10 cellular contexts compared by ENCODE assay signal in the genomic region with DNA sequence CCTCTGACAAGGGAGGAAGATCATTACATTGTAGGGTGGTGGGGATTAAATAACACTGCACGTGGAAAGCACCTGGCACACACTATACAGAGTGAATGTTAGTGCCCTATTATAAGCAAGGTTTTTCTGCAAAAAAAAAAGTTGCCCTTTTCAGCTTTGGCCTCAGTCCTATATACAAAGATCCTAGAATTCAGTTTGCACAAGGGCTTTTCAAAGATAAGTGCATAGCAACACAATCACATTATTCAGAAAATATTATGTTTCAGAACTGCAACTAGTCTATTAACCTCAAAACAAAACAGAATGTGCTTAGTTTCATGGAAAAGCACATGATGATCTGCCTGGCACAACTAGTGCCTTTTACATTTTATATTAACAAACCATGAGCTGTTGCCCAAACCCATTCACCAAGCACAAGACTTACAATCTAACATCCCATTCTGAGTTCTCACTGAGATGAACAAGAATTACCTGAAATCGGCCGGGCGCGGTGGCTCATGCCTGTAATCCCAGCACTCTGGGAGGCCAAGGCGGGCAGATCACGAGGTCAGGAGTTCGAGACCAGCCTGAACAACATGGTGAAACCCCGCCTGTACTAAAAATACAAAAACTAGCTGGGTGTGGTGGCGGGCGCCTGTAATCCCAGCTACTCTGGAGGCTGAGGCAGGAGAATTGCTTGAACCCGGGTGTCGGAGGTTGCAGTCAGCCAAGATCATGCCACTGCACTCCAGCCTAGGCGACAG. TPM values are rescaled to one million over a fixed set of nuclear protein-coding genes. Genes with fewer than 3 reads are reported as not detected.
A peak's percentile ranks its signal among the peaks of the same experiment; 100 is the strongest.
DNase-seq lines count a peak whose midpoint lies in the region; ATAC-seq and TF ChIP-seq lines count a peak whose summit lies in the region.
"Had no signal": no experiment of that assay in that cellular context is flagged by ENCODE, and none has a peak within 500 bp of the region (broad histone marks: within the 10 kb centered on the region; RNA-seq: fewer than 3 reads in every experiment).

No MANE protein-coding gene starts in this region.

- H3K27ac Mint-ChIP-seq in CD8-positive, alpha-beta T cell, result no peak overlapping the region
- no peak overlapping the region for H3K27ac Mint-ChIP-seq in activated naive CD8-positive, alpha-beta T cell treated with anti-CD3 and anti-CD28 coated beads, Interleukin-2, amount 50 U/mL, for 24 hours
- H3K27ac Mint-ChIP-seq in mesothelial cell of epicardium, result no peak overlapping the region

- TF ChIP-seq CTCF in CD8-positive, alpha-beta T cell (IDR thresholded peaks at IDR 0.05), result no peak
- TF ChIP-seq CTCF in IMR-90 (conservative IDR thresholded peaks at IDR 0.05; ENCODE audit: low read depth, low read length), result no peak
- no peak for TF ChIP-seq CTCF in mesothelial cell of epicardium (IDR thresholded peaks at IDR 0.05; ENCODE audit: unreplicated experiment)
- TF ChIP-seq CTCF in MM.1S (IDR thresholded peaks at IDR 0.05; ENCODE audit: low read length), result no peak

- peaks cover 43% of the 10 kb centered on the region for H3K79me2 ChIP-seq in MM.1S (ENCODE audit: low read length)

- in situ Hi-C loops in IMR-90 (cut with MboI; ENCODE audit: low sequenced_read_pairs), result no loop called here

- intact Hi-C loops in CD8-positive, alpha-beta T cell (cut with DNase I, micrococcal nuclease), result loop anchor here in 1 of 2 experiments (5.0 to 10.0 kb wide), 3 partner anchors 40 to 1958 kb away; a partner anchor contains a TSS
- intact Hi-C loops in IMR-90 (cut with micrococcal nuclease), result loop anchor here (5.0 kb wide), 2 partner anchors 75 to 160 kb away; a partner anchor contains a TSS

- H3K23ac ChIP-seq in IMR-90 (ENCODE audit: low read depth, low read length), result no peak overlapping the region

- no peaks in the 10 kb centered on the region for H3K27me3 Mint-ChIP-seq in CD8-positive, alpha-beta T cell (ENCODE audit: low read depth)
- H3K27me3 Mint-ChIP-seq in activated naive CD8-positive, alpha-beta T cell treated with anti-CD3 and anti-CD28 coated beads, Interleukin-2, amount 50 U/mL, for 24 hours, result no peaks in the 10 kb centered on the region
- no peaks in the 10 kb centered on the region for H3K27me3 Mint-ChIP-seq in mesothelial cell of epicardium (ENCODE audit: low read depth)

- H2BK5ac ChIP-seq in IMR-90 (ENCODE audit: low read depth, low read length, poor library complexity, severe bottlenecking), result no peak overlapping the region

- H3K36me3 ChIP-seq in CD8-positive, alpha-beta T cell (ENCODE audit: insufficient read depth, low read length), result no peaks in the 10 kb centered on the region
- H3K36me3 ChIP-seq in IMR-90 (ENCODE audit: control insufficient read depth, insufficient read depth, low read length) (no peaks in the 10 kb centered on the region), MM.1S (replicated peaks; ENCODE audit: insufficient read depth, low read length) (no peaks in the 10 kb centered on the region)

- no peak overlapping the region for H3K18ac ChIP-seq in IMR-90 (ENCODE audit: low read depth, low read length)

- peaks cover 25% of the 10 kb centered on the region for H3K4me1 ChIP-seq in CD8-positive, alpha-beta T cell (ENCODE audit: insufficient read depth, low read length)
- H3K4me1 ChIP-seq in IMR-90 (ENCODE audit: control insufficient read depth, insufficient read depth, low read length), result no peaks in the 10 kb centered on the region
- H3K4me1 ChIP-seq in MM.1S (ENCODE audit: low read length), result peaks cover 23% of the 10 kb centered on the region

- no peak for TF ChIP-seq RAD21 in IMR-90 (IDR thresholded peaks at IDR 0.05; ENCODE audit: low read length)

- H4K8ac ChIP-seq in IMR-90 (ENCODE audit: low read depth in 2 of 2, low read length in 2 of 2), result no peak overlapping the region

- H3K4me1 Mint-ChIP-seq in CD8-positive, alpha-beta T cell (ENCODE audit: low read depth), result peaks cover 58% of the 10 kb centered on the region
- peaks cover 52% of the 10 kb centered on the region for H3K4me1 Mint-ChIP-seq in activated naive CD8-positive, alpha-beta T cell treated with anti-CD3 and anti-CD28 coated beads, Interleukin-2, amount 50 U/mL, for 24 hours
- H3K4me1 Mint-ChIP-seq in mesothelial cell of epicardium, result peaks cover 52% of the 10 kb centered on the region

- H3K36me3 Mint-ChIP-seq in CD8-positive, alpha-beta T cell, result peaks cover 15% of the 10 kb centered on the region
- H3K36me3 Mint-ChIP-seq in activated naive CD8-positive, alpha-beta T cell treated with anti-CD3 and anti-CD28 coated beads, Interleukin-2, amount 50 U/mL, for 24 hours (ENCODE audit: low read depth), result peaks cover 6% of the 10 kb centered on the region
- H3K36me3 Mint-ChIP-seq in mesothelial cell of epicardium, result no peaks in the 10 kb centered on the region

- H3K27ac ChIP-seq in CD8-positive, alpha-beta T cell (ENCODE audit: low read depth, low read length), result no peak overlapping the region
- H3K27ac ChIP-seq in IMR-90 (ENCODE audit: insufficient read depth, low read length) (no peak overlapping the region), MM.1S (ENCODE audit: low read length) (no peak overlapping the region)

- no peak overlapping the region for H3K9ac ChIP-seq in IMR-90 (ENCODE audit: low read depth, low read length)
- no peak overlapping the region for H3K9ac ChIP-seq in MM.1S (ENCODE audit: low read length)

- POLR2A ChIA-PET in CD8-positive, alpha-beta T cell (lab: Charles Lee), result interaction anchor here (1.1 to 3.9 kb wide), 2 partner anchors 12 to 179 kb away, joined by 3 to 29 read pairs; a partner anchor contains a TSS
- POLR2A ChIA-PET in IMR-90 (lab: Charles Lee; ENCODE audit: unreplicated experiment), result no interaction called here

- no peaks in the 10 kb centered on the region for H3K9me1 ChIP-seq in IMR-90 (ENCODE audit: insufficient read depth, low read length)

- H2AK9ac ChIP-seq in IMR-90 (replicated peaks; ENCODE audit: low read depth, low read length, poor library complexity), result no peak overlapping the region

- no peak overlapping the region for H2BK120ac ChIP-seq in IMR-90 (ENCODE audit: low read depth, low read length)

- no peak overlapping the region for H3K14ac ChIP-seq in IMR-90 (replicated peaks; ENCODE audit: low read depth, low read length)

- H3K56ac ChIP-seq in IMR-90 (ENCODE audit: extremely low read depth, insufficient read depth, low read length), result no peak overlapping the region

- dilution Hi-C loops in IMR-90 (cut with HindIII; ENCODE audit: low sequenced_read_pairs, unreplicated experiment), result no loop called here

- H4K91ac ChIP-seq in IMR-90 (ENCODE audit: insufficient read depth, low read depth, low read length), result no peak overlapping the region

- BruUV-seq in IMR-90 (replicated peaks; lab: Mats Ljungman, UMichigan), result no TSS peak

- H3K4ac ChIP-seq in IMR-90 (ENCODE audit: low read depth, low read length), result no peak overlapping the region

- no peak for TF ChIP-seq POLR2A in IMR-90 (IDR thresholded peaks at IDR 0.05; ENCODE audit: low read depth, low read length)

- no peaks in the 10 kb centered on the region for H3K9me3 ChIP-seq in CD8-positive, alpha-beta T cell (ENCODE audit: low read length)
- H3K9me3 ChIP-seq in IMR-90 (ENCODE audit: control insufficient read depth, insufficient read depth, low read length) (no peaks in the 10 kb centered on the region), MM.1S (replicated peaks; ENCODE audit: insufficient read depth, low read length) (no peaks in the 10 kb centered on the region)

- CTCF ChIA-PET in CD8-positive, alpha-beta T cell (lab: Charles Lee), result interaction anchor here (0.7 to 4.0 kb wide), 8 partner anchors 10 to 825 kb away, joined by 3 to 29 read pairs (median 4); a partner anchor contains a TSS
- CTCF ChIA-PET in IMR-90 (lab: Yijun Ruan, JAX), result interaction anchor here (0.6 kb wide), 1 partner anchor 179 kb away, joined by 3 read pairs; no protein-coding TSS in a partner anchor

- H3K27me3 ChIP-seq in CD8-positive, alpha-beta T cell (ENCODE audit: insufficient read depth, low read length), result no peaks in the 10 kb centered on the region
- H3K27me3 ChIP-seq in IMR-90 (ENCODE audit: control insufficient read depth, insufficient read depth, low read length), result no peaks in the 10 kb centered on the region
- H3K27me3 ChIP-seq in MM.1S (replicated peaks; ENCODE audit: insufficient read depth, low read length), result no peaks in the 10 kb centered on the region

- H2BK20ac ChIP-seq in IMR-90 (ENCODE audit: low read depth, low read length), result no peak overlapping the region

- no peak for DNase-seq in CD8-positive, alpha-beta T cell
- no peak for DNase-seq in IMR-90
- no peak for DNase-seq in activated naive CD8-positive, alpha-beta T cell treated with anti-CD3 and anti-CD28 coated beads, Interleukin-2, amount 50 U/mL, for 24 hours
- no peak for DNase-seq in mesothelial cell of epicardium (ENCODE audit: low spot score in 2 of 2, unreplicated experiment in 2 of 2)
- DNase-seq in MM.1S, result no peak
- no peak for DNase-seq in stimulated activated naive CD4-positive, alpha-beta T cell treated with Interleukin-2 at 50 U/mL for 16 hours (lab: John Stamatoyannopoulos, UW)
- DNase-seq in amniotic stem cell (lab: John Stamatoyannopoulos, UW), result no peak
- DNase-seq: activated CD8-positive, alpha-beta memory T cell treated with anti-CD3 and anti-CD28 coated beads for 24 hours; NCI-H1417 treated with DMSO at 0.1 percent for 48 hours had no signal

- H3K4me3 ChIP-seq in CD8-positive, alpha-beta T cell (ENCODE audit: low read depth, low read length), result no peak overlapping the region
- H3K4me3 ChIP-seq in IMR-90 (ENCODE audit: insufficient read depth, low read depth, low read length) (no peak overlapping the region), MM.1S (ENCODE audit: low read length) (no peak overlapping the region)

- H2AFZ ChIP-seq in IMR-90 (replicated peaks; ENCODE audit: low read length, poor library complexity) (no peak overlapping the region), MM.1S (ENCODE audit: low read length) (no peak overlapping the region)

- peaks cover 7 to 30% of the 10 kb centered on the region in 2 experiments for H3K79me1 ChIP-seq in IMR-90 (ENCODE audit: low read depth in 1 of 2, low read length in 2 of 2)

- H3K9me3 Mint-ChIP-seq in CD8-positive, alpha-beta T cell, result no peaks in the 10 kb centered on the region
- H3K9me3 Mint-ChIP-seq in activated naive CD8-positive, alpha-beta T cell treated with anti-CD3 and anti-CD28 coated beads, Interleukin-2, amount 50 U/mL, for 24 hours, result no peaks in the 10 kb centered on the region
- H3K9me3 Mint-ChIP-seq in mesothelial cell of epicardium, result no peaks in the 10 kb centered on the region

- H4K5ac ChIP-seq in IMR-90 (ENCODE audit: low read depth, low read length), result no peak overlapping the region

- H2BK15ac ChIP-seq in IMR-90 (ENCODE audit: low read depth, low read length), result no peak overlapping the region

- no peaks in the 10 kb centered on the region; the same call in 1 of the 2 replicates for H4K20me1 ChIP-seq in IMR-90 (ENCODE audit: insufficient read depth, low read length)
- H4K20me1 ChIP-seq in MM.1S (ENCODE audit: insufficient read depth, low read length), result no peaks in the 10 kb centered on the region

- ATAC-seq in CD8-positive, alpha-beta T cell, result no peak
- ATAC-seq in IMR-90 (ENCODE audit: low read depth), result no peak
- ATAC-seq in activated naive CD8-positive, alpha-beta T cell treated with anti-CD3 and anti-CD28 coated beads, Interleukin-2, amount 50 U/mL, for 24 hours, result no peak
- ATAC-seq in GM18870 (IDR thresholded peaks at IDR 0.05; ENCODE audit: unreplicated experiment), result no peak

- peaks cover 13% of the 10 kb centered on the region for H3F3A ChIP-seq in MM.1S (ENCODE audit: insufficient read depth, low read length)

- H3K9me2 ChIP-seq in MM.1S (replicated peaks; ENCODE audit: insufficient read depth, low read length), result no peaks in the 10 kb centered on the region

- WGBS in IMR-90 (ENCODE audit: extremely low coverage in 2 of 2, insufficient read length in 1 of 2), 2 experiments, result 97% methylated on average over 4 of the region's 14 CpGs; no CpG with 5 or more reads in 1 of the 2 experiments

- no peak overlapping the region for H2AK5ac ChIP-seq in IMR-90 (ENCODE audit: low read depth, low read length)

- peak overlapping the region; percentile 54 for H3K4me3 Mint-ChIP-seq in CD8-positive, alpha-beta T cell
- peak overlapping the region; percentile 24 for H3K4me3 Mint-ChIP-seq in activated naive CD8-positive, alpha-beta T cell treated with anti-CD3 and anti-CD28 coated beads, Interleukin-2, amount 50 U/mL, for 24 hours
- H3K4me3 Mint-ChIP-seq in mesothelial cell of epicardium, result peak overlapping the region; percentile 46

- H3K4me2 ChIP-seq in IMR-90 (ENCODE audit: low read depth, low read length) (0 out of 2 replicates have a peak overlapping the region, but pooled peaks have one; percentile 12), MM.1S (ENCODE audit: low read depth, low read length) (no peak overlapping the region)

RNA-seq across cellular contexts. Expression of a gene that starts 1.8 kb away (rescaled TPM):
- 1 to 10 TPM; 5.8 to 7.2 TPM for total RNA-seq in CD8-positive, alpha-beta T cell
- 45.3 and 46.6 TPM in 2 replicates for total RNA-seq in IMR-90 (2012; rRNA removed)
- polyA plus RNA-seq in IMR-90 (2012; rRNA removed), result 27.0 and 35.3 TPM in 2 replicates
- polyA plus RNA-seq in IMR-90 (2012; cell fraction: cytosol; rRNA removed), result 13.3 and 16.9 TPM in 2 replicates
- polyA plus RNA-seq in IMR-90 (2012; cell fraction: nucleus; rRNA removed; ENCODE audit: low replicate concordance), result 10.7 and 39.2 TPM in 2 replicates
- 60.9 to 70.5 TPM (median 67.8 TPM) in 3 replicates for total RNA-seq in mesothelial cell of epicardium

RNA-seq across cellular contexts. Expression of a gene that starts 9.9 kb away (rescaled TPM):
- 100 to 1,000 TPM; 102 to 109 TPM for total RNA-seq in CD8-positive, alpha-beta T cell
- total RNA-seq in IMR-90 (2012; rRNA removed) (61.1 and 105 TPM in 2 replicates), mesothelial cell of epicardium (52.3 to 55.1 TPM (median 52.4 TPM) in 3 replicates)
- 13.8 and 17.0 TPM in 2 replicates for polyA plus RNA-seq in IMR-90 (2012; rRNA removed)
- 6.8 and 10.2 TPM in 2 replicates for polyA plus RNA-seq in IMR-90 (2012; cell fraction: cytosol; rRNA removed)
- polyA plus RNA-seq in IMR-90 (2012; cell fraction: nucleus; rRNA removed; ENCODE audit: low replicate concordance), result 2.6 and 14.5 TPM in 2 replicates
